23 cellular contexts compared by ENCODE assay signal in the genomic region with DNA sequence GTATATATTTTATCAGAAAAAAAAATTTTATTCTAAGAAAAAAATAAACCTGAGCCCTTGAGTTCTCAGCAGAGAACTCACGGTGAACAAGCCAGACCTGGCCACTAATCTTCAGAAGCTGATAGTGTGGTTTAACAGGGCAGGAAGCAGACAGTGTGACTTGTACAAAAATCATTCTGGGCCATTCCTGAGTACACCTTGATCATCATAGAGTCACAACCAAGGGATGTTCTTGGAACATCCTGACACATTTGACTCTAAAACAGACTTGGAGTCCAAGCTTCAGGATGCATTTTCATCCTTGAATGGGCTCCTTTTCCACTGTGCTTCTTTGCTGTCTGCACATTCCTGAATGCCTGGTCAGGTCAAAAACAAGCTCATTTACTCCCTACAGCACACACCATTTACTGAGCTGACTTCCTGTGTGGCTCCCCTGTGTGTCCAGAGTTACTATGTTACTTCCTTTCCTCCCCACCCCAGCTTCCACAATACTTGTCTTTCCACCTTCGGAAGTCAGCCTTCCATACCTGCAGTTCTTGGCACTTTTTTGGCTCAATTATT.
A peak's percentile ranks its signal among the peaks of the same experiment; 100 is the strongest.
DNase-seq lines count a peak whose midpoint lies in the region; ATAC-seq and TF ChIP-seq lines count a peak whose summit lies in the region.
"Had no signal": no experiment of that assay in that cellular context is flagged by ENCODE, and none has a peak within 500 bp of the region (broad histone marks: within the 10 kb centered on the region; RNA-seq: fewer than 3 reads in every experiment).

No MANE protein-coding gene starts in this region.

- no peak overlapping the region for H3K9ac ChIP-seq in smooth muscle cell (ENCODE audit: low read depth)

- peak overlapping the region; percentile 3 for H3K27ac ChIP-seq in smooth muscle cell (ENCODE audit: low read depth)
- H3K27ac ChIP-seq: 22Rv1, C4-2B, esophagus squamous epithelium had no signal

- CTCF ChIA-PET in WTC11 (lab: Charles Lee) = interaction anchor here (1.1 kb wide), 2 partner anchors 61 to 157 kb away, joined by 4 to 7 read pairs; no protein-coding TSS in a partner anchor

- H3F3A ChIP-seq in smooth muscle cell (ENCODE audit: low read depth) = no peaks in the 10 kb centered on the region

- no peaks in the 10 kb centered on the region for H3K27me3 Mint-ChIP-seq in WTC11 (ENCODE audit: low read depth)
- H3K27me3 Mint-ChIP-seq: activated B cell treated with CpG ODN at 0.5 μM for 24 hours; activated CD8-positive, alpha-beta T cell treated with anti-CD3 and anti-CD28 coated beads for 36 hours; brain had no signal

- no peak overlapping the region for H2AFZ ChIP-seq in smooth muscle cell (ENCODE audit: low read depth)

- H3K4me1 ChIP-seq in smooth muscle cell (ENCODE audit: low read depth) = no peaks in the 10 kb centered on the region

- H3K36me3 ChIP-seq in smooth muscle cell (ENCODE audit: low read depth) = no peaks in the 10 kb centered on the region

- WGBS in smooth muscle cell (ENCODE audit: low lambda C conversion rate) = 66% methylated on average over 2 of the region's 2 CpGs

- H3K4me3 Mint-ChIP-seq in WTC11 = no peak overlapping the region
- H3K4me3 Mint-ChIP-seq: activated B cell treated with CpG ODN at 0.5 μM for 24 hours; activated CD8-positive, alpha-beta T cell treated with anti-CD3 and anti-CD28 coated beads for 36 hours; brain; mesothelial cell of epicardium; neural crest cell had no signal

- H3K4me2 ChIP-seq in smooth muscle cell = no peak overlapping the region

- H3K27me3 ChIP-seq in smooth muscle cell (ENCODE audit: low read depth) = no peaks in the 10 kb centered on the region
- H3K27me3 ChIP-seq: esophagus squamous epithelium had no signal

- H3K9me3 Mint-ChIP-seq in WTC11 = no peaks in the 10 kb centered on the region
- H3K9me3 Mint-ChIP-seq: activated B cell treated with CpG ODN at 0.5 μM for 24 hours; activated CD8-positive, alpha-beta T cell treated with anti-CD3 and anti-CD28 coated beads for 36 hours; activated naive CD4-positive, alpha-beta T cell treated with anti-CD3 and anti-CD28 coated beads, Interleukin-2, amount 50 U/mL, for 72 hours; brain; mesothelial cell of epicardium; neural crest cell had no signal

- ATAC-seq in WTC11 (peak; percentile 87), GM21619 (IDR thresholded peaks at IDR 0.05; ENCODE audit: unreplicated experiment) (no peak)
- ATAC-seq: activated CD8-positive, alpha-beta T cell treated with anti-CD3 and anti-CD28 coated beads for 36 hours; activated naive CD4-positive, alpha-beta T cell treated with anti-CD3 and anti-CD28 coated beads, Interleukin-2, amount 50 U/mL, for 72 hours had no signal

- POLR2A ChIA-PET in WTC11 (lab: Charles Lee) = interaction anchor here (0.6 kb wide), 1 partner anchor 106 kb away, joined by 4 read pairs; no protein-coding TSS in a partner anchor

- peaks cover 11% of the 10 kb centered on the region; the same call in 1 of the 2 replicates for H3K36me3 Mint-ChIP-seq in WTC11

- DNase-seq in NCI-H748 (lab: John Stamatoyannopoulos, UW; ENCODE audit: unreplicated experiment) = peak; percentile 4
- DNase-seq in NCI-H748 treated with DMSO at 0.1 percent for 48 hours (lab: John Stamatoyannopoulos, UW) = no peak
- DNase-seq in WTC11 (ENCODE audit: low spot score) = no peak
- peak; percentile 56 for DNase-seq in iris pigment epithelial cell (ENCODE audit: low read depth)
- DNase-seq in smooth muscle cell (lab: John Stamatoyannopoulos, UW; ENCODE audit: unreplicated experiment) = no peak
- no peak for DNase-seq in activated CD8-positive, alpha-beta memory T cell treated with anti-CD3 and anti-CD28 coated beads, Interleukin-2, amount 50 U/mL, for 48 hours
- no peak for DNase-seq in SIG-M5 treated with dmso at 0.1 percent for 504 hours (lab: John Stamatoyannopoulos, UW; ENCODE audit: unreplicated experiment)
- DNase-seq: activated B cell treated with CpG ODN at 0.5 μM for 24 hours; activated CD8-positive, alpha-beta T cell treated with anti-CD3 and anti-CD28 coated beads for 36 hours; activated T-cell treated with anti-CD3 and anti-CD28 coated beads, Interleukin-2, amount 50 U/mL, for 48 hours; esophagus squamous epithelium; kidney; NCI-H1048; NCI-H524; SIG-M5; T-helper 2 cell had no signal

- peaks cover 38% of the 10 kb centered on the region for H3K79me2 ChIP-seq in smooth muscle cell (ENCODE audit: low read depth)

- H3K4me1 Mint-ChIP-seq in WTC11 = peaks cover 15% of the 10 kb centered on the region
- H3K4me1 Mint-ChIP-seq: activated B cell treated with CpG ODN at 0.5 μM for 24 hours, mesothelial cell of epicardium had no signal

- peak overlapping the region; percentile 9; the same call in 1 of the 2 replicates for H3K27ac Mint-ChIP-seq in WTC11
- H3K27ac Mint-ChIP-seq: activated B cell treated with CpG ODN at 0.5 μM for 24 hours; activated CD8-positive, alpha-beta T cell treated with anti-CD3 and anti-CD28 coated beads for 36 hours; activated naive CD4-positive, alpha-beta T cell treated with anti-CD3 and anti-CD28 coated beads, Interleukin-2, amount 50 U/mL, for 72 hours; brain; mesothelial cell of epicardium had no signal

- H3K9me3 ChIP-seq in smooth muscle cell (replicated peaks; ENCODE audit: low read depth) = no peaks in the 10 kb centered on the region
- H3K9me3 ChIP-seq: esophagus squamous epithelium had no signal

- no peak overlapping the region for H3K4me3 ChIP-seq in smooth muscle cell
- H3K4me3 ChIP-seq: esophagus squamous epithelium had no signal

- TF ChIP-seq CTCF in WTC11 (IDR thresholded peaks at IDR 0.05) = no peak
- TF ChIP-seq CTCF in smooth muscle cell (IDR thresholded peaks at IDR 0.05; ENCODE audit: borderline replicate concordance, insufficient read depth, poor library complexity, severe bottlenecking) = no peak

- H4K20me1 ChIP-seq in smooth muscle cell (ENCODE audit: low read depth) = peaks cover 17% of the 10 kb centered on the region

TF ChIP-seq in WTC11, 78 proteins besides CTCF, POLR2A, EP300 and RAD21 (continues in another document):
- TF ChIP-seq NR1H2 (CRISPR knock-in tag; IDR thresholded peaks at IDR 0.05) (no peak), ZNF416 (CRISPR knock-in tag; IDR thresholded peaks at IDR 0.05) (no peak), ZNF396 (CRISPR knock-in tag; IDR thresholded peaks at IDR 0.05; ENCODE audit: borderline replicate concordance) (no peak), TEAD4 (CRISPR knock-in tag; IDR thresholded peaks at IDR 0.05) (no peak)
- TF ChIP-seq, protein P1, sequence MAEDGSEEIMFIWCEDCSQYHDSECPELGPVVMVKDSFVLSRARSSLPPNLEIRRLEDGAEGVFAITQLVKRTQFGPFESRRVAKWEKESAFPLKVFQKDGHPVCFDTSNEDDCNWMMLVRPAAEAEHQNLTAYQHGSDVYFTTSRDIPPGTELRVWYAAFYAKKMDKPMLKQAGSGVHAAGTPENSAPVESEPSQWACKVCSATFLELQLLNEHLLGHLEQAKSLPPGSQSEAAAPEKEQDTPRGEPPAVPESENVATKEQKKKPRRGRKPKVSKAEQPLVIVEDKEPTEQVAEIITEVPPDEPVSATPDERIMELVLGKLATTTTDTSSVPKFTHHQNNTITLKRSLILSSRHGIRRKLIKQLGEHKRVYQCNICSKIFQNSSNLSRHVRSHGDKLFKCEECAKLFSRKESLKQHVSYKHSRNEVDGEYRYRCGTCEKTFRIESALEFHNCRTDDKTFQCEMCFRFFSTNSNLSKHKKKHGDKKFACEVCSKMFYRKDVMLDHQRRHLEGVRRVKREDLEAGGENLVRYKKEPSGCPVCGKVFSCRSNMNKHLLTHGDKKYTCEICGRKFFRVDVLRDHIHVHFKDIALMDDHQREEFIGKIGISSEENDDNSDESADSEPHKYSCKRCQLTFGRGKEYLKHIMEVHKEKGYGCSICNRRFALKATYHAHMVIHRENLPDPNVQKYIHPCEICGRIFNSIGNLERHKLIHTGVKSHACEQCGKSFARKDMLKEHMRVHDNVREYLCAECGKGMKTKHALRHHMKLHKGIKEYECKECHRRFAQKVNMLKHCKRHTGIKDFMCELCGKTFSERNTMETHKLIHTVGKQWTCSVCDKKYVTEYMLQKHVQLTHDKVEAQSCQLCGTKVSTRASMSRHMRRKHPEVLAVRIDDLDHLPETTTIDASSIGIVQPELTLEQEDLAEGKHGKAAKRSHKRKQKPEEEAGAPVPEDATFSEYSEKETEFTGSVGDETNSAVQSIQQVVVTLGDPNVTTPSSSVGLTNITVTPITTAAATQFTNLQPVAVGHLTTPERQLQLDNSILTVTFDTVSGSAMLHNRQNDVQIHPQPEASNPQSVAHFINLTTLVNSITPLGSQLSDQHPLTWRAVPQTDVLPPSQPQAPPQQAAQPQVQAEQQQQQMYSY (CRISPR knock-in tag; IDR thresholded peaks at IDR 0.05) = no peak
- TF ChIP-seq, protein P2, sequence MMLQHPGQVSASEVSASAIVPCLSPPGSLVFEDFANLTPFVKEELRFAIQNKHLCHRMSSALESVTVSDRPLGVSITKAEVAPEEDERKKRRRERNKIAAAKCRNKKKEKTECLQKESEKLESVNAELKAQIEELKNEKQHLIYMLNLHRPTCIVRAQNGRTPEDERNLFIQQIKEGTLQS (CRISPR knock-in tag; conservative IDR thresholded peaks at IDR 0.05) = no peak
- TF ChIP-seq, protein P3, sequence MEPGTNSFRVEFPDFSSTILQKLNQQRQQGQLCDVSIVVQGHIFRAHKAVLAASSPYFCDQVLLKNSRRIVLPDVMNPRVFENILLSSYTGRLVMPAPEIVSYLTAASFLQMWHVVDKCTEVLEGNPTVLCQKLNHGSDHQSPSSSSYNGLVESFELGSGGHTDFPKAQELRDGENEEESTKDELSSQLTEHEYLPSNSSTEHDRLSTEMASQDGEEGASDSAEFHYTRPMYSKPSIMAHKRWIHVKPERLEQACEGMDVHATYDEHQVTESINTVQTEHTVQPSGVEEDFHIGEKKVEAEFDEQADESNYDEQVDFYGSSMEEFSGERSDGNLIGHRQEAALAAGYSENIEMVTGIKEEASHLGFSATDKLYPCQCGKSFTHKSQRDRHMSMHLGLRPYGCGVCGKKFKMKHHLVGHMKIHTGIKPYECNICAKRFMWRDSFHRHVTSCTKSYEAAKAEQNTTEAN (CRISPR knock-in tag; IDR thresholded peaks at IDR 0.05) = no peak

Comparison
In these comparisons a context has a peak if more than half of its experiments do, and no peak if none do; other contexts are left out.
1. DNase-seq: peak in NCI-H748 (single experiment) and iris pigment epithelial cell (single experiment); none in NCI-H748 treated with DMSO at 0.1 percent for 48 hours (single experiment), WTC11 (single experiment), smooth muscle cell (single experiment), activated CD8-positive, alpha-beta memory T cell treated with anti-CD3 and anti-CD28 coated beads, Interleukin-2, amount 50 U/mL, for 48 hours (single experiment) and SIG-M5 treated with dmso at 0.1 percent for 504 hours (single experiment).